9 cellular contexts compared by ENCODE assay signal in genomic region chr2:109545828-109546713, GRCh38.
A peak's percentile ranks its signal among the peaks of the same experiment; 100 is the strongest.
DNase-seq lines count a peak whose midpoint lies in the region; ATAC-seq, FAIRE-seq and TF ChIP-seq lines count a peak whose summit lies in the region.
"Had no signal": no experiment of that assay in that cellular context is flagged by ENCODE, and none has a peak within 500 bp of the region (broad histone marks: within the 10 kb centered on the region; RNA-seq: fewer than 3 reads in every experiment).

No MANE protein-coding gene starts in this region.

- H3K4me3 ChIP-seq in SJCRH30 (no peak overlapping the region), parathyroid adenoma (ENCODE audit: low read depth, low read length) (no peak overlapping the region), uterus (no peak overlapping the region)

- no peaks in the 10 kb centered on the region for H3K79me2 ChIP-seq in parathyroid adenoma

- H3K4me1 ChIP-seq in SJCRH30 = no peaks in the 10 kb centered on the region
- no peaks in the 10 kb centered on the region for H3K4me1 ChIP-seq in parathyroid adenoma
- no peaks in the 10 kb centered on the region for H3K4me1 ChIP-seq in uterus

- intact Hi-C loops in CD14-positive monocyte (cut with micrococcal nuclease) (loop anchor here in 1 of 2 donors (1.0 to 5.0 kb wide), 3 partner anchors 116 to 190 kb away; no protein-coding TSS in a partner anchor), uterus (cut with DNase I; ENCODE audit: low total_unique reads) (no loop called here)

- H3K9me3 ChIP-seq in SJCRH30 (replicated peaks) = no peaks in the 10 kb centered on the region
- no peaks in the 10 kb centered on the region for H3K9me3 ChIP-seq in parathyroid adenoma (ENCODE audit: control insufficient read depth, low read length)
- no peaks in the 10 kb centered on the region for H3K9me3 ChIP-seq in uterus

- H3K9me3 Mint-ChIP-seq in CD14-positive monocyte = no peaks in the 10 kb centered on the region
- H3K9me3 Mint-ChIP-seq: IgD-negative memory B cell had no signal

- no peak for DNase-seq in CD14-positive monocyte (ENCODE audit: low spot score)
- DNase-seq in HTR-8/SVneo (ENCODE audit: insufficient read length, low spot score) = peak; percentile 53
- peak; percentile 20 to 47 for DNase-seq in SJCRH30
- DNase-seq in activated naive CD4-positive, alpha-beta T cell (lab: John Stamatoyannopoulos, UW) = peak; percentile 8 to 57 (median 19)
- DNase-seq in germinal center (ENCODE audit: low spot score) = peak; percentile 32
- peak; percentile 55 to 79 for DNase-seq in uterus

- TF ChIP-seq CTCF in CD14-positive monocyte (IDR thresholded peaks at IDR 0.05) = peak; percentile 94
- peak; percentile 93 for TF ChIP-seq CTCF in parathyroid adenoma (IDR thresholded peaks at IDR 0.05)
- TF ChIP-seq CTCF in uterus (IDR thresholded peaks at IDR 0.05) = peak; percentile 84 to 95 (median 93)

- peak overlapping the region in 1 of 7 donors; percentile 43 for H3K27ac Mint-ChIP-seq in CD14-positive monocyte
- H3K27ac Mint-ChIP-seq: IgD-negative memory B cell had no signal

- no peaks in the 10 kb centered on the region for H3K4me1 Mint-ChIP-seq in CD14-positive monocyte
- H3K4me1 Mint-ChIP-seq: IgD-negative memory B cell had no signal

- H3K36me3 ChIP-seq in SJCRH30 (peaks cover 12% of the 10 kb centered on the region; the same call in 1 of the 2 replicates), parathyroid adenoma (ENCODE audit: control insufficient read depth, insufficient read depth, low read length) (no peaks in the 10 kb centered on the region), uterus (no peaks in the 10 kb centered on the region)

- H3K4me3 Mint-ChIP-seq in CD14-positive monocyte = no peak overlapping the region
- H3K4me3 Mint-ChIP-seq: IgD-negative memory B cell had no signal

- no peak overlapping the region for H2AFZ ChIP-seq in parathyroid adenoma

- no peaks in the 10 kb centered on the region for H3K27me3 ChIP-seq in SJCRH30
- H3K27me3 ChIP-seq in parathyroid adenoma (ENCODE audit: control insufficient read depth, insufficient read depth, low read length) = no peaks in the 10 kb centered on the region
- H3K27me3 ChIP-seq in uterus = no peaks in the 10 kb centered on the region

- H3K27ac ChIP-seq in SJCRH30 (no peak overlapping the region), parathyroid adenoma (no peak overlapping the region), uterus (no peak overlapping the region)

- ATAC-seq in GM19351 (IDR thresholded peaks at IDR 0.05; ENCODE audit: unreplicated experiment) = peak; percentile 54

- no peak overlapping the region for H3K4me2 ChIP-seq in parathyroid adenoma (ENCODE audit: low read length)

- FAIRE-seq in HTR-8/SVneo (lab: Jason Lieb, UNC) = peak; percentile 42

- no peak overlapping the region for H3K9ac ChIP-seq in parathyroid adenoma

- peaks cover 0 to 4% of the 10 kb centered on the region in 2 donors for H3K36me3 Mint-ChIP-seq in CD14-positive monocyte
- H3K36me3 Mint-ChIP-seq: IgD-negative memory B cell had no signal

- peaks cover 1 to 16% (median 9%) of the 10 kb centered on the region in 3 donors for H3K27me3 Mint-ChIP-seq in CD14-positive monocyte (ENCODE audit: low read depth in 3 of 3)

- no peak for TF ChIP-seq POLR2A in uterus (IDR thresholded peaks at IDR 0.05)
